In genomic region chr12:103929051-103929908, GRCh38 we compare ENCODE assay signal across 8 cellular contexts. TPM values are rescaled to one million over a fixed set of nuclear protein-coding genes. Genes with fewer than 3 reads are reported as not detected.
DNase-seq lines count a peak whose midpoint lies in the region; ATAC-seq and TF ChIP-seq lines count a peak whose summit lies in the region.

No MANE protein-coding gene starts in this region.

- peak; percentile 92 for DNase-seq in COLO668 (lab: John Stamatoyannopoulos, UW; ENCODE audit: unreplicated experiment)
- peak; percentile 86 to 87 for DNase-seq in activated T-cell treated with anti-CD3 and anti-CD28 coated beads, Interleukin-2, amount 50 U/mL, for 48 hours
- DNase-seq in stimulated activated CD8-positive, alpha-beta memory T cell treated with anti-CD3 and anti-CD28 coated beads, Interleukin-4, amount 100 ng/mL, for 1 hour (ENCODE audit: low read depth in 2 of 2, low spot score in 1 of 2) = peak; percentile 59 to 65

- peak; percentile 19 for ATAC-seq in GM21529 (IDR thresholded peaks at IDR 0.05; ENCODE audit: unreplicated experiment)
- peak; percentile 70 for ATAC-seq in esophagus mucosa

- H3K27me3 ChIP-seq in mucosa of rectum (ENCODE audit: control insufficient read depth in 2 of 2, insufficient read depth in 2 of 2, low read length in 2 of 2) = no peaks in the 10 kb centered on the region

- H3K36me3 ChIP-seq in KOPT-K1 (ENCODE audit: insufficient read depth, low read length) (peaks cover 31% of the 10 kb centered on the region), mucosa of rectum (ENCODE audit: control insufficient read depth in 2 of 2, insufficient read depth in 2 of 2, low read length in 2 of 2) (peaks cover 10 to 20% of the 10 kb centered on the region in 2 donors)

- peak overlapping the region; percentile 78 to 88 for H3K4me3 ChIP-seq in mucosa of rectum (ENCODE audit: low read length in 2 of 2)

- H3K27ac ChIP-seq in KOPT-K1 (ENCODE audit: low read depth, low read length, poor library complexity, severe bottlenecking) (peak overlapping the region; percentile 82), mucosa of rectum (ENCODE audit: low read depth in 2 of 2, low read length in 2 of 2) (peak overlapping the region; percentile 88 to 95)

- H3K9me3 ChIP-seq in KOPT-K1 (ENCODE audit: insufficient read depth, low read length, poor library complexity, severe bottlenecking) = no peaks in the 10 kb centered on the region
- no peaks in the 10 kb centered on the region for H3K9me3 ChIP-seq in mucosa of rectum (ENCODE audit: control insufficient read depth in 2 of 2, low read length in 2 of 2)

- peaks cover 16 to 32% of the 10 kb centered on the region in 2 donors for H3K4me1 ChIP-seq in mucosa of rectum (ENCODE audit: control insufficient read depth in 2 of 2, insufficient read depth in 2 of 2, low read length in 2 of 2)

- H3K9ac ChIP-seq in mucosa of rectum (ENCODE audit: low read depth in 1 of 2, low read length in 2 of 2) = peak overlapping the region; percentile 82 to 95

TF ChIP-seq in PFSK-1, 5 proteins besides CTCF, POLR2A, EP300 and RAD21:
- TF ChIP-seq POLR2AphosphoS5 (IDR thresholded peaks at IDR 0.05; ENCODE audit: low read depth, low read length) (peak; percentile 32), SIN3A (IDR thresholded peaks at IDR 0.05; ENCODE audit: borderline replicate concordance, insufficient read depth, low read length) (0 out of 2 replicates have a peak, but pooled peaks have one; percentile 2), FOXP2 (optimal IDR thresholded peaks at IDR 0.05; ENCODE audit: borderline replicate concordance, extremely low read depth, extremely low read length, insufficient read depth) (no peak), TAF1 (IDR thresholded peaks at IDR 0.05; ENCODE audit: borderline replicate concordance, insufficient read depth, low read length) (no peak)
- TF ChIP-seq, protein P1, sequence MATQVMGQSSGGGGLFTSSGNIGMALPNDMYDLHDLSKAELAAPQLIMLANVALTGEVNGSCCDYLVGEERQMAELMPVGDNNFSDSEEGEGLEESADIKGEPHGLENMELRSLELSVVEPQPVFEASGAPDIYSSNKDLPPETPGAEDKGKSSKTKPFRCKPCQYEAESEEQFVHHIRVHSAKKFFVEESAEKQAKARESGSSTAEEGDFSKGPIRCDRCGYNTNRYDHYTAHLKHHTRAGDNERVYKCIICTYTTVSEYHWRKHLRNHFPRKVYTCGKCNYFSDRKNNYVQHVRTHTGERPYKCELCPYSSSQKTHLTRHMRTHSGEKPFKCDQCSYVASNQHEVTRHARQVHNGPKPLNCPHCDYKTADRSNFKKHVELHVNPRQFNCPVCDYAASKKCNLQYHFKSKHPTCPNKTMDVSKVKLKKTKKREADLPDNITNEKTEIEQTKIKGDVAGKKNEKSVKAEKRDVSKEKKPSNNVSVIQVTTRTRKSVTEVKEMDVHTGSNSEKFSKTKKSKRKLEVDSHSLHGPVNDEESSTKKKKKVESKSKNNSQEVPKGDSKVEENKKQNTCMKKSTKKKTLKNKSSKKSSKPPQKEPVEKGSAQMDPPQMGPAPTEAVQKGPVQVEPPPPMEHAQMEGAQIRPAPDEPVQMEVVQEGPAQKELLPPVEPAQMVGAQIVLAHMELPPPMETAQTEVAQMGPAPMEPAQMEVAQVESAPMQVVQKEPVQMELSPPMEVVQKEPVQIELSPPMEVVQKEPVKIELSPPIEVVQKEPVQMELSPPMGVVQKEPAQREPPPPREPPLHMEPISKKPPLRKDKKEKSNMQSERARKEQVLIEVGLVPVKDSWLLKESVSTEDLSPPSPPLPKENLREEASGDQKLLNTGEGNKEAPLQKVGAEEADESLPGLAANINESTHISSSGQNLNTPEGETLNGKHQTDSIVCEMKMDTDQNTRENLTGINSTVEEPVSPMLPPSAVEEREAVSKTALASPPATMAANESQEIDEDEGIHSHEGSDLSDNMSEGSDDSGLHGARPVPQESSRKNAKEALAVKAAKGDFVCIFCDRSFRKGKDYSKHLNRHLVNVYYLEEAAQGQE (IDR thresholded peaks at IDR 0.05; ENCODE audit: insufficient read depth in 1 of 2, low read depth in 2 of 2, low read length in 2 of 2) = no peak

RNA-seq across cellular contexts. Expression of gene HSP90B1, which starts 0.9 kb away (rescaled TPM):
- 336 TPM for polyA plus RNA-seq in PFSK-1 (2012; ENCODE audit: insufficient read length, low read depth)
- 219 TPM for total RNA-seq in esophagus mucosa

RNA-seq across cellular contexts. Expression of gene TDG, which starts 36.4 kb away (rescaled TPM):
- polyA plus RNA-seq in PFSK-1 (2012; ENCODE audit: insufficient read length, low read depth) = 15.4 TPM
- total RNA-seq in esophagus mucosa = 20.4 TPM

Comparison
In these comparisons a context has a peak if more than half of its experiments do, and no peak if none do; other contexts are left out.
1. Peak in every context shown above with its lines: DNase-seq, ATAC-seq, H3K4me3 ChIP-seq and H3K27ac ChIP-seq.